ENCODE assay signal across 14 cellular contexts in genomic region chr10:33196710-33197406, GRCh38.
DNase-seq lines count a peak whose midpoint lies in the region; ATAC-seq, FAIRE-seq and TF ChIP-seq lines count a peak whose summit lies in the region.
"Had no signal": no experiment of that assay in that cellular context is flagged by ENCODE, and none has a peak within 500 bp of the region (broad histone marks: within the 10 kb centered on the region; RNA-seq: fewer than 3 reads in every experiment).

No MANE protein-coding gene starts in this region.

- H3K36me3 ChIP-seq in heart right ventricle = peaks cover 0 to 97% (median 43%) of the 10 kb centered on the region in 9 donors

- H3K4me1 ChIP-seq in heart right ventricle = peaks cover 13 to 95% (median 64%) of the 10 kb centered on the region in 9 donors

- ATAC-seq in heart right ventricle (peak; percentile 42 to 76 (median 59)), Right ventricle myocardium inferior (no peak)
- ATAC-seq: activated naive CD4-positive, alpha-beta T cell treated with anti-CD3 and anti-CD28 coated beads, Interleukin-2, amount 50 U/mL, for 72 hours; naive thymus-derived CD8-positive, alpha-beta T cell had no signal

- peak; percentile 98 for FAIRE-seq in islet of Langerhans (lab: Jason Lieb, UNC)
- FAIRE-seq: A204.1 had no signal

- peaks cover 61% of the 10 kb centered on the region for H3K4me1 Mint-ChIP-seq in osteocyte (ENCODE audit: unreplicated experiment)

- DNase-seq in heart right ventricle (peak; percentile 24 to 50), Right ventricle myocardium inferior (ENCODE audit: missing footprints) (no peak), osteocyte (ENCODE audit: extremely low spot score, unreplicated experiment) (peak; percentile 17), SW 1271 (lab: John Stamatoyannopoulos, UW) (no peak), HuH-7.5 (ENCODE audit: low spot score) (no peak), NCI-H345 (lab: John Stamatoyannopoulos, UW) (no peak), NCI-H1092 (lab: John Stamatoyannopoulos, UW) (no peak)
- DNase-seq: cortex of kidney; naive thymus-derived CD8-positive, alpha-beta T cell; stimulated activated CD4-positive, alpha-beta T cell treated with anti-CD3 and anti-CD28 coated beads, Interleukin-2, amount 100 ng/mL, for 24 hours; stimulated activated naive CD4-positive, alpha-beta T cell treated with Interleukin-2 at 50 U/mL for 16 hours had no signal

- H3K9me3 Mint-ChIP-seq in osteocyte (ENCODE audit: unreplicated experiment) = no peaks in the 10 kb centered on the region
- H3K9me3 Mint-ChIP-seq: activated naive CD4-positive, alpha-beta T cell treated with anti-CD3 and anti-CD28 coated beads, Interleukin-2, amount 50 U/mL, for 72 hours; naive thymus-derived CD8-positive, alpha-beta T cell had no signal

- no peaks in the 10 kb centered on the region for H3K27me3 ChIP-seq in heart right ventricle

- TF ChIP-seq CTCF in heart right ventricle (IDR thresholded peaks at IDR 0.05) (no peak), osteocyte (IDR thresholded peaks at IDR 0.05) (no peak)

- peak overlapping the region in 5 of 10 donors; percentile 8 to 24 (median 13) for H3K4me3 ChIP-seq in heart right ventricle

- no peaks in the 10 kb centered on the region for H3K9me3 ChIP-seq in heart right ventricle

- peak overlapping the region in 9 of 10 donors; percentile 50 to 83 (median 73) for H3K27ac ChIP-seq in heart right ventricle

- H3K27me3 Mint-ChIP-seq in osteocyte (ENCODE audit: unreplicated experiment) = no peaks in the 10 kb centered on the region

- H3K4me3 Mint-ChIP-seq in osteocyte (ENCODE audit: unreplicated experiment) = no peak overlapping the region
- H3K4me3 Mint-ChIP-seq: naive thymus-derived CD8-positive, alpha-beta T cell had no signal

- peaks cover 56% of the 10 kb centered on the region for H3K36me3 Mint-ChIP-seq in osteocyte (ENCODE audit: unreplicated experiment)
- H3K36me3 Mint-ChIP-seq: activated naive CD4-positive, alpha-beta T cell treated with anti-CD3 and anti-CD28 coated beads, Interleukin-2, amount 50 U/mL, for 72 hours; naive thymus-derived CD8-positive, alpha-beta T cell had no signal

- intact Hi-C loops in heart right ventricle (cut with DNase I) = loop anchor here in 8 of 10 donors (2.0 to 10.0 kb wide), 6 partner anchors 35 to 1438 kb away; partner anchors contain the start of gene NRP1 (in 2 of the 8)
- intact Hi-C loops in Right ventricle myocardium inferior (cut with DNase I) = loop anchor here (5.0 kb wide), 1 partner anchor 35 kb away; no protein-coding TSS in a partner anchor

- H3K27ac Mint-ChIP-seq in osteocyte (ENCODE audit: unreplicated experiment) = peak overlapping the region; percentile 66
- H3K27ac Mint-ChIP-seq: activated naive CD4-positive, alpha-beta T cell treated with anti-CD3 and anti-CD28 coated beads, Interleukin-2, amount 50 U/mL, for 72 hours had no signal

- WGBS in heart right ventricle, 2 donors = 41 to 58% methylated on average over 16 of the region's 16 CpGs

Comparison
In these comparisons a context has a peak if more than half of its experiments do, and no peak if none do; other contexts are left out.
1. DNase-seq: peak in heart right ventricle (2 of 2) and osteocyte (single experiment); none in Right ventricle myocardium inferior (single experiment), SW 1271 (0 of 2), HuH-7.5 (single experiment), NCI-H345 (single experiment) and NCI-H1092 (single experiment).